Comparison of ENCODE assay signal across 8 cellular contexts in genomic region chr12:14111230-14111865, GRCh38.
DNase-seq lines count a peak whose midpoint lies in the region; ATAC-seq, FAIRE-seq and TF ChIP-seq lines count a peak whose summit lies in the region.

No MANE protein-coding gene starts in this region.

- peak; percentile 82 to 90; a peak in 5 of 6 replicates for ATAC-seq in A549
- ATAC-seq in GM18520 (IDR thresholded peaks at IDR 0.05; ENCODE audit: unreplicated experiment) = peak; percentile 94
- ATAC-seq in HG02870 (IDR thresholded peaks at IDR 0.05; ENCODE audit: unreplicated experiment) = peak; percentile 97
- peak; percentile 95 to 98 for ATAC-seq in naive B cell (ENCODE audit: low read depth in 2 of 2)
- ATAC-seq in natural killer cell = no peak

- no peak for TF ChIP-seq POLR2A in A549 (IDR thresholded peaks at IDR 0.05; ENCODE audit: low read length)

- H3K4me3 Mint-ChIP-seq in naive B cell (peak overlapping the region in 6 of 8 donors; percentile 29 to 81 (median 38)), chondrocyte (ENCODE audit: unreplicated experiment) (no peak overlapping the region), natural killer cell (no peak overlapping the region)

- peak; percentile 8 to 39 for DNase-seq in A549 (ENCODE audit: low read depth in 1 of 2, low spot score in 1 of 2)
- DNase-seq in NT2/D1 (ENCODE audit: low read depth, low spot score) = peak; percentile 33
- peak; percentile 63 for DNase-seq in naive B cell
- no peak for DNase-seq in activated CD8-positive, alpha-beta memory T cell treated with anti-CD3 and anti-CD28 coated beads, Interleukin-2, amount 50 U/mL, for 48 hours
- DNase-seq in chondrocyte (ENCODE audit: low spot score) = no peak
- DNase-seq in natural killer cell = no peak

- no peak overlapping the region for H3K9ac ChIP-seq in NT2/D1 (ENCODE audit: insufficient read length, low read depth)

- TF ChIP-seq RAD21 in A549 (conservative IDR thresholded peaks at IDR 0.05 in 1 of 2, IDR thresholded peaks at IDR 0.05 in 1 of 2) = 0 out of 5 replicates have a peak, but pooled peaks of 1 of the 2 experiments have one; percentile 7

- POLR2A ChIA-PET in A549 (lab: Yijun Ruan, JAX) = no interaction called here

- H3K4me1 Mint-ChIP-seq in naive B cell (peaks cover 13 to 16% (median 14%) of the 10 kb centered on the region in 3 donors), chondrocyte (ENCODE audit: low read depth) (no peaks in the 10 kb centered on the region), natural killer cell (no peaks in the 10 kb centered on the region)

- no peak overlapping the region for H3K27ac ChIP-seq in A549

- H3K27me3 ChIP-seq in NT2/D1 (ENCODE audit: insufficient read depth, insufficient read length) = no peaks in the 10 kb centered on the region

- no peaks in the 10 kb centered on the region for H3K9me3 ChIP-seq in A549
- no peaks in the 10 kb centered on the region for H3K9me3 ChIP-seq in NT2/D1 (ENCODE audit: insufficient read depth, low read length)

- intact Hi-C loops in natural killer cell (cut with micrococcal nuclease) = no loop called here

- 31% methylated on average over 9 of the region's 9 CpGs for WGBS in A549 (ENCODE audit: missing lambda C conversion rate)

- no peak overlapping the region for H3K4me3 ChIP-seq in A549
- no peak overlapping the region for H3K4me3 ChIP-seq in NT2/D1 (ENCODE audit: insufficient read length, low read depth)

- CTCF ChIA-PET in A549 (lab: Yijun Ruan, JAX) = interaction anchor here (1.0 to 1.5 kb wide), 3 partner anchors 10 to 56 kb away, joined by 3 read pairs; no protein-coding TSS in a partner anchor

- H3K27me3 Mint-ChIP-seq in naive B cell (peaks cover 0 to 15% (median 0%) of the 10 kb centered on the region in 3 donors), chondrocyte (ENCODE audit: low read depth) (peaks cover 3% of the 10 kb centered on the region), natural killer cell (ENCODE audit: low read depth in 2 of 2) (peaks cover 0 to 3% of the 10 kb centered on the region in 2 donors)

- no peak for FAIRE-seq in A549 (lab: Jason Lieb, UNC)

- TF ChIP-seq CTCF in A549 (IDR thresholded peaks at IDR 0.05) = peak; percentile 10; the same call in 1 of the 3 replicates
- TF ChIP-seq CTCF in chondrocyte (IDR thresholded peaks at IDR 0.05) = no peak
- no peak for TF ChIP-seq CTCF in natural killer cell (IDR thresholded peaks at IDR 0.05)

- peaks cover 0 to 7% (median 1%) of the 10 kb centered on the region in 7 donors for H3K9me3 Mint-ChIP-seq in naive B cell
- peaks cover 4% of the 10 kb centered on the region for H3K9me3 Mint-ChIP-seq in chondrocyte (ENCODE audit: low read depth)
- no peaks in the 10 kb centered on the region for H3K9me3 Mint-ChIP-seq in natural killer cell

- H3K36me3 Mint-ChIP-seq in naive B cell (peaks cover 0 to under 1% of the 10 kb centered on the region in 2 donors), chondrocyte (ENCODE audit: low read depth) (no peaks in the 10 kb centered on the region), natural killer cell (no peaks in the 10 kb centered on the region)

- H3K4me2 ChIP-seq in A549 = no peak overlapping the region

- TF ChIP-seq EP300 in A549 (IDR thresholded peaks at IDR 0.05) = no peak

- no peaks in the 10 kb centered on the region for H3K36me3 ChIP-seq in NT2/D1 (ENCODE audit: insufficient read depth, insufficient read length, low read length)

- H3K27ac Mint-ChIP-seq in naive B cell = peak overlapping the region in 4 of 6 donors; percentile 12 to 90 (median 46)
- no peak overlapping the region for H3K27ac Mint-ChIP-seq in chondrocyte (ENCODE audit: unreplicated experiment)
- no peak overlapping the region for H3K27ac Mint-ChIP-seq in natural killer cell

- H3K4me1 ChIP-seq in A549 (no peaks in the 10 kb centered on the region), NT2/D1 (ENCODE audit: insufficient read depth, insufficient read length) (no peaks in the 10 kb centered on the region)

TF ChIP-seq in A549, 52 proteins besides CTCF, POLR2A, EP300 and RAD21:
- TF ChIP-seq ZC3H11A (IDR thresholded peaks at IDR 0.05) (no peak), POLR2AphosphoS2 (conservative IDR thresholded peaks at IDR 0.05; ENCODE audit: low read length) (no peak), BHLHE40 (IDR thresholded peaks at IDR 0.05; ENCODE audit: low read depth, low read length) (no peak), ATOH8 (CRISPR knock-in tag; IDR thresholded peaks at IDR 0.05; ENCODE audit: low read depth) (no peak), TFCP2L1 (CRISPR knock-in tag; IDR thresholded peaks at IDR 0.05) (no peak), HOXA7 (CRISPR knock-in tag; IDR thresholded peaks at IDR 0.05) (no peak), HMGXB4 (CRISPR knock-in tag; IDR thresholded peaks at IDR 0.05; ENCODE audit: borderline replicate concordance) (no peak), PHF8 (IDR thresholded peaks at IDR 0.05; ENCODE audit: borderline replicate concordance, low read depth) (no peak), TP53 (CRISPR knock-in tag; IDR thresholded peaks at IDR 0.05) (no peak), EHF (CRISPR knock-in tag; IDR thresholded peaks at IDR 0.05) (no peak), HOXB13 (CRISPR knock-in tag; IDR thresholded peaks at IDR 0.05; ENCODE audit: low read depth) (no peak), PBX3 (IDR thresholded peaks at IDR 0.05) (no peak), USF2 (IDR thresholded peaks at IDR 0.05) (no peak), HOXB5 (CRISPR knock-in tag; IDR thresholded peaks at IDR 0.05) (no peak), JUN (IDR thresholded peaks at IDR 0.05) (no peak)
TF ChIP-seq in A549: peak in this region for 0.

Comparison
In these comparisons a context has a peak if more than half of its experiments do, and no peak if none do; other contexts are left out.
1. ATAC-seq: peak in A549 (2 of 2), GM18520 (single experiment), HG02870 (single experiment) and naive B cell (2 of 2); none in natural killer cell (0 of 3).
2. DNase-seq: peak in A549 (2 of 2), NT2/D1 (single experiment) and naive B cell (single experiment); none in activated CD8-positive, alpha-beta memory T cell treated with anti-CD3 and anti-CD28 coated beads, Interleukin-2, amount 50 U/mL, for 48 hours (single experiment), chondrocyte (single experiment) and natural killer cell (single experiment).
3. H3K27ac Mint-ChIP-seq: peak in naive B cell (4 of 6); none in chondrocyte (single experiment) and natural killer cell (0 of 2).
4. H3K4me3 Mint-ChIP-seq: peak in naive B cell (6 of 8); none in chondrocyte (single experiment) and natural killer cell (single experiment).